In the genomic region with DNA sequence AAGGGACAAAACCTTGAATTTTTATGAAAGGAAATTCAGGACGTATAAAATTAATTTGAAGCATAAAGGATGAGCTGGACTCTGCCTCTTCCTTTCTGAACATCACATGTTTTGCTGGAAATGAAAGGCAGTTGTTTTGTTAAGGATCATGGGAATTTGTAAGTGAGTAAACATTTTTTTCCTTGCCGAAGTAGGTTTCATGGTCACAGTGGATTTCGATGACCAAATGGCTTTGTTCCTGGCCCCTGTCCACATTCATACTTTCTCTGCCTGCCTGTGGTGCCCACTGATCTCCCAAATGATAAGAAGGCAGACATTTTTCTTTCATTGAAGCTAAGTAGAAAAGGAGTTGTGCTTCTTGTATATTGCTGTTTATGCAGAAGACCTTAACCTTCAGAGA, we compare ENCODE assay signal across 16 cellular contexts.
DNase-seq lines count a peak whose midpoint lies in the region; ATAC-seq, FAIRE-seq and TF ChIP-seq lines count a peak whose summit lies in the region.
"Had no signal": no experiment of that assay in that cellular context is flagged by ENCODE, and none has a peak within 500 bp of the region (broad histone marks: within the 10 kb centered on the region; RNA-seq: fewer than 3 reads in every experiment).

No MANE protein-coding gene starts in this region.

- H3K36me3 ChIP-seq in ACC112 (ENCODE audit: insufficient read depth, low read length): no peaks in the 10 kb centered on the region
- no peaks in the 10 kb centered on the region for H3K36me3 ChIP-seq in left lung
- H3K36me3 ChIP-seq: upper lobe of right lung had no signal

- H3K4me3 ChIP-seq in ACC112 (ENCODE audit: low read depth, low read length) (peak overlapping the region; percentile 36), left lung (no peak overlapping the region)
- H3K4me3 ChIP-seq: BLaER1, MG63, upper lobe of right lung had no signal

- DNase-seq in H4 (ENCODE audit: low spot score): peak; percentile 56
- DNase-seq in chondrocyte (ENCODE audit: low spot score): no peak
- no peak for DNase-seq in D721Med (ENCODE audit: insufficient read length, low spot score)
- DNase-seq in SHP77 (lab: John Stamatoyannopoulos, UW): no peak
- no peak for DNase-seq in left lung
- DNase-seq: activated CD8-positive, alpha-beta T cell treated with anti-CD3 and anti-CD28 coated beads for 36 hours; MG63; midbrain; NCI-H2029 treated with DMSO at 0.1 percent for 48 hours; NCI-H774; upper lobe of right lung had no signal

- H3K27ac ChIP-seq in ACC112 (ENCODE audit: low read depth, low read length): peak overlapping the region; percentile 95
- no peak overlapping the region for H3K27ac ChIP-seq in left lung
- H3K27ac ChIP-seq: BLaER1, upper lobe of right lung had no signal

- H2AFZ ChIP-seq in ACC112 (ENCODE audit: low read length, unreplicated experiment): peak overlapping the region; percentile 39

- peaks cover 26% of the 10 kb centered on the region for H3K4me1 ChIP-seq in ACC112 (ENCODE audit: control insufficient read depth, insufficient read depth, low read length, unreplicated experiment)
- H3K4me1 ChIP-seq in left lung: peaks cover 0 to 22% of the 10 kb centered on the region in 2 donors

- H3K27ac Mint-ChIP-seq in chondrocyte (ENCODE audit: unreplicated experiment): peak overlapping the region; percentile 79
- peak overlapping the region; percentile 32 to 92 (median 86) for H3K27ac Mint-ChIP-seq in nephron

- H3K36me3 Mint-ChIP-seq in chondrocyte (ENCODE audit: low read depth) (peaks cover 9% of the 10 kb centered on the region), nephron (ENCODE audit: low read depth) (peaks cover 49% of the 10 kb centered on the region)

- H3K27me3 ChIP-seq in ACC112 (ENCODE audit: insufficient read depth, low read length): no peaks in the 10 kb centered on the region
- H3K27me3 ChIP-seq in left lung: no peaks in the 10 kb centered on the region
- H3K27me3 ChIP-seq: BLaER1, MG63, upper lobe of right lung had no signal

- no peaks in the 10 kb centered on the region for H3K9me3 Mint-ChIP-seq in chondrocyte (ENCODE audit: low read depth)
- H3K9me3 Mint-ChIP-seq in nephron: no peaks in the 10 kb centered on the region
- H3K9me3 Mint-ChIP-seq: activated CD8-positive, alpha-beta T cell treated with anti-CD3 and anti-CD28 coated beads for 36 hours had no signal

- no peaks in the 10 kb centered on the region for H3K9me3 ChIP-seq in left lung
- H3K9me3 ChIP-seq: BLaER1, MG63, upper lobe of right lung had no signal

- TF ChIP-seq CTCF in chondrocyte (IDR thresholded peaks at IDR 0.05) (no peak), nephron (IDR thresholded peaks at IDR 0.05; ENCODE audit: unreplicated experiment in 3 of 3) (no peak), D721Med (IDR thresholded peaks at IDR 0.05; ENCODE audit: insufficient read depth, missing control alignments) (no peak), left lung (IDR thresholded peaks at IDR 0.05) (no peak)

- intact Hi-C loops in left lung (cut with DNase I): no loop called here

- no peak overlapping the region for H3K4me3 Mint-ChIP-seq in chondrocyte (ENCODE audit: unreplicated experiment)
- no peak overlapping the region for H3K4me3 Mint-ChIP-seq in nephron
- H3K4me3 Mint-ChIP-seq: activated CD8-positive, alpha-beta T cell treated with anti-CD3 and anti-CD28 coated beads for 36 hours had no signal

- no peaks in the 10 kb centered on the region for H3K27me3 Mint-ChIP-seq in chondrocyte (ENCODE audit: low read depth)
- H3K27me3 Mint-ChIP-seq in nephron (ENCODE audit: low read depth): no peaks in the 10 kb centered on the region
- H3K27me3 Mint-ChIP-seq: activated CD8-positive, alpha-beta T cell treated with anti-CD3 and anti-CD28 coated beads for 36 hours had no signal

- no peaks in the 10 kb centered on the region for H3K79me2 ChIP-seq in ACC112 (ENCODE audit: control insufficient read depth, insufficient read depth, low read length, unreplicated experiment)

- no peak for FAIRE-seq in D721Med (lab: Jason Lieb, UNC)
- FAIRE-seq: colon had no signal

- no peak for ATAC-seq in left lung
- no peak for ATAC-seq in GM21423 (IDR thresholded peaks at IDR 0.05; ENCODE audit: unreplicated experiment)
- ATAC-seq: activated CD8-positive, alpha-beta T cell treated with anti-CD3 and anti-CD28 coated beads for 36 hours; upper lobe of right lung had no signal

- H3K4me1 Mint-ChIP-seq in chondrocyte (ENCODE audit: low read depth) (peaks cover 32% of the 10 kb centered on the region), nephron (peaks cover 72% of the 10 kb centered on the region)
